Comparison of ENCODE assay signal across 1 cellular context in the genomic region with DNA sequence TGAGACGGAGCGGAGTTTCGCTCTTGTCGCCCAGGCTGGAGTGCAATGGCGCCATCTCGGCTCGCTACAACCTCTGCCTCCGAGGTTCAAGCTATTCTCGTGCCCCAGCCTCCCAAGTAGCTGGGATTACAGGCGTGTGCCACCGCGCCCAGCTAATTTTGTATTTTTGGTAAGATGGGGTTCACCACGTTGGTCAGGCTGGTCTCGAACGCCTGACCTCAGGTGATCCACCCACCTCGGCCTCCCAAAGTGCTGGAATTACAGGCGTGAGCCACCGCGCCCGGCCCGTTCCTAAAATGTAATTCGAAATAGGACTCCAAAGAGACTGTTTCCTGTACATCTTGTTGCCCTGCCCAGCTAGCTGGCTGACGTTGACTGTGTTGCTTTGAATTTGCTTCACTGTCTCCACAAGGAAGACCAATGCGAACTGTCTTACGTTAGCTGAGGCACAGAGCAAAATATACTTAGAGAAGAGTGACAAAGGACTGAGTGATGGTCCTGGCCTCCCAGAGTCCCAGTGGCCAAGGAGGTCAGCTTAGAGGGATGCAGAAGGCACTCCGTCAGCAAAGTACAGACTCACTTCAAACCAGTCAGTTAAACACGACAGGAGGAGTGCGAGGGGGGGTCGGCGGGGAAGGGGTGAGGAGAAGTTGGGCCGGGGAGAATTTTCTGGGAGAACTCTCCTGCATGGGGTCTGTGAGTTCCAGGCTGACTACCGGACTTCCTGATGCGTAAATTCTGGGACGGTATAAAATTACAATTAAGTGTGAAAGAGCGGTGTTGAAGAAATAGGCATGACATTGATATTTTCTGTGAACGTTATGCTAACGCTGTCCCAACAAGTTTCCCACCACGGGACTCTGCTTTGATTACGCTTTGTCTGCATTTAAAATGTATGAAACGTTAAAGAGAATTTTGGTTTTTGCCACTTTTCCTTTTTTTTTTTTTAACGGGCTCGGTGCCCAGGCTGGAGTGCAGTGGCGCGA.
TF ChIP-seq lines count a peak whose summit lies in the region.

No MANE protein-coding gene starts in this region.

TF ChIP-seq in HepG2, 621 proteins besides CTCF, POLR2A, EP300 and RAD21 (continues in another document):
- TF ChIP-seq SYNCRIP (IDR thresholded peaks at IDR 0.05; ENCODE audit: insufficient read depth, low read depth, low read length) (no peak), ZFP36 (IDR thresholded peaks at IDR 0.05; ENCODE audit: borderline replicate concordance, low read depth, low read length, partially characterized antibody) (no peak), ZNF761 (CRISPR knock-in tag; conservative IDR thresholded peaks at IDR 0.05) (no peak), NFKBIZ (CRISPR knock-in tag; IDR thresholded peaks at IDR 0.05) (no peak), NBN (conservative IDR thresholded peaks at IDR 0.05) (no peak), ELF1 (CRISPR knock-in tag; IDR thresholded peaks at IDR 0.05) (no peak), SKI (IDR thresholded peaks at IDR 0.05; ENCODE audit: partially characterized antibody) (no peak), CREM (IDR thresholded peaks at IDR 0.05) (no peak), CREM (CRISPR knock-in tag; IDR thresholded peaks at IDR 0.05) (no peak), TMF1 (CRISPR knock-in tag; IDR thresholded peaks at IDR 0.05; ENCODE audit: low read depth) (no peak), ZNF605 (CRISPR knock-in tag; IDR thresholded peaks at IDR 0.05) (no peak), HDAC6 (IDR thresholded peaks at IDR 0.05; ENCODE audit: low read depth, low read length) (no peak), FOXK2 (IDR thresholded peaks at IDR 0.05) (no peak), ZNF441 (CRISPR knock-in tag; IDR thresholded peaks at IDR 0.05; ENCODE audit: borderline replicate concordance) (no peak; the same call in 1 of the 2 replicates), TBX2 (CRISPR knock-in tag; IDR thresholded peaks at IDR 0.05; ENCODE audit: borderline replicate concordance) (no peak), ADNP (CRISPR knock-in tag; IDR thresholded peaks at IDR 0.05) (peak; percentile 82; the same call in 1 of the 2 replicates), ZNF121 (CRISPR knock-in tag; IDR thresholded peaks at IDR 0.05) (no peak), ZNF598 (CRISPR knock-in tag; IDR thresholded peaks at IDR 0.05; ENCODE audit: borderline replicate concordance) (no peak), PITX1 (CRISPR knock-in tag; IDR thresholded peaks at IDR 0.05) (no peak), ZNF768 (CRISPR knock-in tag; IDR thresholded peaks at IDR 0.05) (no peak), DNMT1 (CRISPR knock-in tag; IDR thresholded peaks at IDR 0.05) (no peak), CBFB (CRISPR knock-in tag; IDR thresholded peaks at IDR 0.05) (no peak), HIVEP1 (CRISPR knock-in tag; IDR thresholded peaks at IDR 0.05) (no peak), ZNF614 (CRISPR knock-in tag; IDR thresholded peaks at IDR 0.05; ENCODE audit: borderline replicate concordance) (no peak), YY1 (IDR thresholded peaks at IDR 0.05; ENCODE audit: insufficient read depth, insufficient replicate concordance, low read depth, low read length) (no peak), PRPF4 (IDR thresholded peaks at IDR 0.05; ENCODE audit: low read depth, low read length, poor library complexity, severe bottlenecking) (no peak), TGIF2 (CRISPR knock-in tag; IDR thresholded peaks at IDR 0.05) (no peak), ZNF749 (CRISPR knock-in tag; IDR thresholded peaks at IDR 0.05; ENCODE audit: borderline replicate concordance) (no peak), MAFK (conservative IDR thresholded peaks at IDR 0.05 in 1 of 2, IDR thresholded peaks at IDR 0.05 in 1 of 2; ENCODE audit: low read length in 2 of 2) (no peak)
- TF ChIP-seq, protein P1, sequence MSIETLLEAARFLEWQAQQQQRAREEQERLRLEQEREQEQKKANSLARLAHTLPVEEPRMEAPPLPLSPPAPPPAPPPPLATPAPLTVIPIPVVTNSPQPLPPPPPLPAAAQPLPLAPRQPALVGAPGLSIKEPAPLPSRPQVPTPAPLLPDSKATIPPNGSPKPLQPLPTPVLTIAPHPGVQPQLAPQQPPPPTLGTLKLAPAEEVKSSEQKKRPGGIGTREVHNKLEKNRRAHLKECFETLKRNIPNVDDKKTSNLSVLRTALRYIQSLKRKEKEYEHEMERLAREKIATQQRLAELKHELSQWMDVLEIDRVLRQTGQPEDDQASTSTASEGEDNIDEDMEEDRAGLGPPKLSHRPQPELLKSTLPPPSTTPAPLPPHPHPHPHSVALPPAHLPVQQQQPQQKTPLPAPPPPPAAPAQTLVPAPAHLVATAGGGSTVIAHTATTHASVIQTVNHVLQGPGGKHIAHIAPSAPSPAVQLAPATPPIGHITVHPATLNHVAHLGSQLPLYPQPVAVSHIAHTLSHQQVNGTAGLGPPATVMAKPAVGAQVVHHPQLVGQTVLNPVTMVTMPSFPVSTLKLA (IDR thresholded peaks at IDR 0.05) = no peak
- TF ChIP-seq, protein P2, sequence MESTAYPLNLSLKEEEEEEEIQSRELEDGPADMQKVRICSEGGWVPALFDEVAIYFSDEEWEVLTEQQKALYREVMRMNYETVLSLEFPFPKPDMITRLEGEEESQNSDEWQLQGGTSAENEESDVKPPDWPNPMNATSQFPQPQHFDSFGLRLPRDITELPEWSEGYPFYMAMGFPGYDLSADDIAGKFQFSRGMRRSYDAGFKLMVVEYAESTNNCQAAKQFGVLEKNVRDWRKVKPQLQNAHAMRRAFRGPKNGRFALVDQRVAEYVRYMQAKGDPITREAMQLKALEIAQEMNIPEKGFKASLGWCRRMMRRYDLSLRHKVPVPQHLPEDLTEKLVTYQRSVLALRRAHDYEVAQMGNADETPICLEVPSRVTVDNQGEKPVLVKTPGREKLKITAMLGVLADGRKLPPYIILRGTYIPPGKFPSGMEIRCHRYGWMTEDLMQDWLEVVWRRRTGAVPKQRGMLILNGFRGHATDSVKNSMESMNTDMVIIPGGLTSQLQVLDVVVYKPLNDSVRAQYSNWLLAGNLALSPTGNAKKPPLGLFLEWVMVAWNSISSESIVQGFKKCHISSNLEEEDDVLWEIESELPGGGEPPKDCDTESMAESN (CRISPR knock-in tag; conservative IDR thresholded peaks at IDR 0.05) = no peak
- TF ChIP-seq, protein P3, sequence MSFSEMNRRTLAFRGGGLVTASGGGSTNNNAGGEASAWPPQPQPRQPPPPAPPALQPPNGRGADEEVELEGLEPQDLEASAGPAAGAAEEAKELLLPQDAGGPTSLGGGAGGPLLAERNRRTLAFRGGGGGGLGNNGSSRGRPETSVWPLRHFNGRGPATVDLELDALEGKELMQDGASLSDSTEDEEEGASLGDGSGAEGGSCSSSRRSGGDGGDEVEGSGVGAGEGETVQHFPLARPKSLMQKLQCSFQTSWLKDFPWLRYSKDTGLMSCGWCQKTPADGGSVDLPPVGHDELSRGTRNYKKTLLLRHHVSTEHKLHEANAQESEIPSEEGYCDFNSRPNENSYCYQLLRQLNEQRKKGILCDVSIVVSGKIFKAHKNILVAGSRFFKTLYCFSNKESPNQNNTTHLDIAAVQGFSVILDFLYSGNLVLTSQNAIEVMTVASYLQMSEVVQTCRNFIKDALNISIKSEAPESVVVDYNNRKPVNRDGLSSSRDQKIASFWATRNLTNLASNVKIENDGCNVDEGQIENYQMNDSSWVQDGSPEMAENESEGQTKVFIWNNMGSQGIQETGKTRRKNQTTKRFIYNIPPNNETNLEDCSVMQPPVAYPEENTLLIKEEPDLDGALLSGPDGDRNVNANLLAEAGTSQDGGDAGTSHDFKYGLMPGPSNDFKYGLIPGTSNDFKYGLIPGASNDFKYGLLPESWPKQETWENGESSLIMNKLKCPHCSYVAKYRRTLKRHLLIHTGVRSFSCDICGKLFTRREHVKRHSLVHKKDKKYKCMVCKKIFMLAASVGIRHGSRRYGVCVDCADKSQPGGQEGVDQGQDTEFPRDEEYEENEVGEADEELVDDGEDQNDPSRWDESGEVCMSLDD (CRISPR knock-in tag; IDR thresholded peaks at IDR 0.05; ENCODE audit: borderline replicate concordance) = 0 out of 2 replicates have a peak, but pooled peaks have one; percentile 55
- TF ChIP-seq, protein P4, sequence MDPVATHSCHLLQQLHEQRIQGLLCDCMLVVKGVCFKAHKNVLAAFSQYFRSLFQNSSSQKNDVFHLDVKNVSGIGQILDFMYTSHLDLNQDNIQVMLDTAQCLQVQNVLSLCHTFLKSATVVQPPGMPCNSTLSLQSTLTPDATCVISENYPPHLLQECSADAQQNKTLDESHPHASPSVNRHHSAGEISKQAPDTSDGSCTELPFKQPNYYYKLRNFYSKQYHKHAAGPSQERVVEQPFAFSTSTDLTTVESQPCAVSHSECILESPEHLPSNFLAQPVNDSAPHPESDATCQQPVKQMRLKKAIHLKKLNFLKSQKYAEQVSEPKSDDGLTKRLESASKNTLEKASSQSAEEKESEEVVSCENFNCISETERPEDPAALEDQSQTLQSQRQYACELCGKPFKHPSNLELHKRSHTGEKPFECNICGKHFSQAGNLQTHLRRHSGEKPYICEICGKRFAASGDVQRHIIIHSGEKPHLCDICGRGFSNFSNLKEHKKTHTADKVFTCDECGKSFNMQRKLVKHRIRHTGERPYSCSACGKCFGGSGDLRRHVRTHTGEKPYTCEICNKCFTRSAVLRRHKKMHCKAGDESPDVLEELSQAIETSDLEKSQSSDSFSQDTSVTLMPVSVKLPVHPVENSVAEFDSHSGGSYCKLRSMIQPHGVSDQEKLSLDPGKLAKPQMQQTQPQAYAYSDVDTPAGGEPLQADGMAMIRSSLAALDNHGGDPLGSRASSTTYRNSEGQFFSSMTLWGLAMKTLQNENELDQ (CRISPR knock-in tag; IDR thresholded peaks at IDR 0.05; ENCODE audit: borderline replicate concordance) = no peak
- TF ChIP-seq, protein P5, sequence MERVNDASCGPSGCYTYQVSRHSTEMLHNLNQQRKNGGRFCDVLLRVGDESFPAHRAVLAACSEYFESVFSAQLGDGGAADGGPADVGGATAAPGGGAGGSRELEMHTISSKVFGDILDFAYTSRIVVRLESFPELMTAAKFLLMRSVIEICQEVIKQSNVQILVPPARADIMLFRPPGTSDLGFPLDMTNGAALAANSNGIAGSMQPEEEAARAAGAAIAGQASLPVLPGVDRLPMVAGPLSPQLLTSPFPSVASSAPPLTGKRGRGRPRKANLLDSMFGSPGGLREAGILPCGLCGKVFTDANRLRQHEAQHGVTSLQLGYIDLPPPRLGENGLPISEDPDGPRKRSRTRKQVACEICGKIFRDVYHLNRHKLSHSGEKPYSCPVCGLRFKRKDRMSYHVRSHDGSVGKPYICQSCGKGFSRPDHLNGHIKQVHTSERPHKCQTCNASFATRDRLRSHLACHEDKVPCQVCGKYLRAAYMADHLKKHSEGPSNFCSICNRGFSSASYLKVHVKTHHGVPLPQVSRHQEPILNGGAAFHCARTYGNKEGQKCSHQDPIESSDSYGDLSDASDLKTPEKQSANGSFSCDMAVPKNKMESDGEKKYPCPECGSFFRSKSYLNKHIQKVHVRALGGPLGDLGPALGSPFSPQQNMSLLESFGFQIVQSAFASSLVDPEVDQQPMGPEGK (CRISPR knock-in tag; IDR thresholded peaks at IDR 0.05) = peak; percentile 7; the same call in 1 of the 2 replicates
- TF ChIP-seq, protein P6, sequence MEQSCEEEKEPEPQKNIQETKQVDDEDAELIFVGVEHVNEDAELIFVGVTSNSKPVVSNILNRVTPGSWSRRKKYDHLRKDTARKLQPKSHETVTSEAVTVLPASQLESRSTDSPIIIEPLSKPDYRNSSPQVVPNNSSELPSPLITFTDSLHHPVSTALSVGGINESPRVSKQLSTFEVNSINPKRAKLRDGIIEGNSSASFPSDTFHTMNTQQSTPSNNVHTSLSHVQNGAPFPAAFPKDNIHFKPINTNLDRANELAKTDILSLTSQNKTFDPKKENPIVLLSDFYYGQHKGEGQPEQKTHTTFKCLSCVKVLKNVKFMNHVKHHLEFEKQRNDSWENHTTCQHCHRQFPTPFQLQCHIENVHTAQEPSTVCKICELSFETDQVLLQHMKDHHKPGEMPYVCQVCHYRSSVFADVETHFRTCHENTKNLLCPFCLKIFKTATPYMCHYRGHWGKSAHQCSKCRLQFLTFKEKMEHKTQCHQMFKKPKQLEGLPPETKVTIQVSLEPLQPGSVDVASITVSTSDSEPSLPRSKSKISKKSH (CRISPR knock-in tag; IDR thresholded peaks at IDR 0.05; ENCODE audit: borderline replicate concordance) = no peak
- TF ChIP-seq, protein P7, sequence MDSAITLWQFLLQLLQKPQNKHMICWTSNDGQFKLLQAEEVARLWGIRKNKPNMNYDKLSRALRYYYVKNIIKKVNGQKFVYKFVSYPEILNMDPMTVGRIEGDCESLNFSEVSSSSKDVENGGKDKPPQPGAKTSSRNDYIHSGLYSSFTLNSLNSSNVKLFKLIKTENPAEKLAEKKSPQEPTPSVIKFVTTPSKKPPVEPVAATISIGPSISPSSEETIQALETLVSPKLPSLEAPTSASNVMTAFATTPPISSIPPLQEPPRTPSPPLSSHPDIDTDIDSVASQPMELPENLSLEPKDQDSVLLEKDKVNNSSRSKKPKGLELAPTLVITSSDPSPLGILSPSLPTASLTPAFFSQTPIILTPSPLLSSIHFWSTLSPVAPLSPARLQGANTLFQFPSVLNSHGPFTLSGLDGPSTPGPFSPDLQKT (CRISPR knock-in tag; IDR thresholded peaks at IDR 0.05; ENCODE audit: borderline replicate concordance) = no peak
- TF ChIP-seq, protein P8, sequence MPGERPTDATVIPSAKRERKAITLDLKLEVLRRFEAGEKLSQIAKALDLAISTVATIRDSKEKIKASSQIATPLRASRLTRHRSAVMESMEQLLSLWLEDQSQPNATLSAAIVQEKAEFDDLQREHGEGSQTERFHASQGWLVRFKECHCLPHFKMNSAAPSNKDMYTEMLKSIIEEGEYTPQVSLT (CRISPR knock-in tag; IDR thresholded peaks at IDR 0.05; ENCODE audit: borderline replicate concordance, low read depth) = no peak
- TF ChIP-seq, protein P9, sequence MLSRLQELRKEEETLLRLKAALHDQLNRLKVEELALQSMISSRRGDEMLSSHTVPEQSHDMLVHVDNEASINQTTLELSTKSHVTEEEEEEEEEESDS (CRISPR knock-in tag; IDR thresholded peaks at IDR 0.05; ENCODE audit: borderline replicate concordance) = no peak
- TF ChIP-seq, protein P10, sequence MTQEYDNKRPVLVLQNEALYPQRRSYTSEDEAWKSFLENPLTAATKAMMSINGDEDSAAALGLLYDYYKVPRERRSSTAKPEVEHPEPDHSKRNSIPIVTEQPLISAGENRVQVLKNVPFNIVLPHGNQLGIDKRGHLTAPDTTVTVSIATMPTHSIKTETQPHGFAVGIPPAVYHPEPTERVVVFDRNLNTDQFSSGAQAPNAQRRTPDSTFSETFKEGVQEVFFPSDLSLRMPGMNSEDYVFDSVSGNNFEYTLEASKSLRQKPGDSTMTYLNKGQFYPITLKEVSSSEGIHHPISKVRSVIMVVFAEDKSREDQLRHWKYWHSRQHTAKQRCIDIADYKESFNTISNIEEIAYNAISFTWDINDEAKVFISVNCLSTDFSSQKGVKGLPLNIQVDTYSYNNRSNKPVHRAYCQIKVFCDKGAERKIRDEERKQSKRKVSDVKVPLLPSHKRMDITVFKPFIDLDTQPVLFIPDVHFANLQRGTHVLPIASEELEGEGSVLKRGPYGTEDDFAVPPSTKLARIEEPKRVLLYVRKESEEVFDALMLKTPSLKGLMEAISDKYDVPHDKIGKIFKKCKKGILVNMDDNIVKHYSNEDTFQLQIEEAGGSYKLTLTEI (CRISPR knock-in tag; conservative IDR thresholded peaks at IDR 0.05) = no peak
- TF ChIP-seq, protein P11, sequence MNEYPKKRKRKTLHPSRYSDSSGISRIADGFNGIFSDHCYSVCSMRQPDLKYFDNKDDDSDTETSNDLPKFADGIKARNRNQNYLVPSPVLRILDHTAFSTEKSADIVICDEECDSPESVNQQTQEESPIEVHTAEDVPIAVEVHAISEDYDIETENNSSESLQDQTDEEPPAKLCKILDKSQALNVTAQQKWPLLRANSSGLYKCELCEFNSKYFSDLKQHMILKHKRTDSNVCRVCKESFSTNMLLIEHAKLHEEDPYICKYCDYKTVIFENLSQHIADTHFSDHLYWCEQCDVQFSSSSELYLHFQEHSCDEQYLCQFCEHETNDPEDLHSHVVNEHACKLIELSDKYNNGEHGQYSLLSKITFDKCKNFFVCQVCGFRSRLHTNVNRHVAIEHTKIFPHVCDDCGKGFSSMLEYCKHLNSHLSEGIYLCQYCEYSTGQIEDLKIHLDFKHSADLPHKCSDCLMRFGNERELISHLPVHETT (CRISPR knock-in tag; conservative IDR thresholded peaks at IDR 0.05) = no peak
